16 cellular contexts compared by ENCODE assay signal in genomic region chr2:100822587-100823248, GRCh38. TPM values are rescaled to one million over a fixed set of nuclear protein-coding genes. Genes with fewer than 3 reads are reported as not detected.
DNase-seq lines count a peak whose midpoint lies in the region; ATAC-seq and TF ChIP-seq lines count a peak whose summit lies in the region.
"Had no signal": no experiment of that assay in that cellular context is flagged by ENCODE, and none has a peak within 500 bp of the region (broad histone marks: within the 10 kb centered on the region; RNA-seq: fewer than 3 reads in every experiment).

No MANE protein-coding gene starts in this region.

- H3K9me3 ChIP-seq in A673 (ENCODE audit: low read depth, low read length, poor library complexity, severe bottlenecking) (no peaks in the 10 kb centered on the region), right lobe of liver (no peaks in the 10 kb centered on the region)
- H3K9me3 ChIP-seq: HAP-1 had no signal

- TF ChIP-seq POLR2A in right lobe of liver (IDR thresholded peaks at IDR 0.05), result no peak

- H3K4me3 ChIP-seq in A673 (ENCODE audit: low read depth, low read length, poor library complexity, severe bottlenecking) (no peak overlapping the region), epithelial cell of esophagus (ENCODE audit: low read length) (no peak overlapping the region), right lobe of liver (no peak overlapping the region)
- H3K4me3 ChIP-seq: HAP-1 had no signal

- H3K27ac Mint-ChIP-seq in activated CD4-positive, alpha-beta memory T cell treated with anti-CD3 and anti-CD28 coated beads for 36 hours, result no peak overlapping the region
- H3K27ac Mint-ChIP-seq: activated naive CD8-positive, alpha-beta T cell treated with anti-CD3 and anti-CD28 coated beads for 36 hours; B cell; memory B cell had no signal

- POLR2A ChIA-PET in A673 (lab: Charles Lee; ENCODE audit: low non-redundant PET), result no interaction called here
- POLR2A ChIA-PET in activated CD4-positive, alpha-beta memory T cell treated with anti-CD3 and anti-CD28 coated beads for 36 hours (lab: Charles Lee), result no interaction called here

- peaks cover 7% of the 10 kb centered on the region for H3K4me1 ChIP-seq in A673 (ENCODE audit: insufficient read depth, low read length, poor library complexity, severe bottlenecking)
- H3K4me1 ChIP-seq in right lobe of liver, result peaks cover 0 to 52% (median 9%) of the 10 kb centered on the region in 4 donors

- TF ChIP-seq CTCF in A673 (conservative IDR thresholded peaks at IDR 0.05; ENCODE audit: low read depth, low read length), result no peak
- TF ChIP-seq CTCF in epithelial cell of esophagus (IDR thresholded peaks at IDR 0.05; ENCODE audit: insufficient read depth, low read depth, low read length, missing control alignments), result no peak
- TF ChIP-seq CTCF in right lobe of liver (IDR thresholded peaks at IDR 0.05), result no peak

- DNase-seq in A673 (ENCODE audit: low spot score), result peak; percentile 31
- DNase-seq in M059J (ENCODE audit: low read depth), result peak; percentile 59
- DNase-seq in epithelial cell of esophagus (ENCODE audit: low read depth), result peak; percentile 87
- DNase-seq in right lobe of liver, result peak in 2 of 3 donors; percentile 44 to 69
- no peak for DNase-seq in stimulated activated CD4-positive, alpha-beta T cell treated with anti-CD3 and anti-CD28 coated beads, Interleukin-4, amount 100 ng/mL, for 1 hour
- no peak for DNase-seq in occipital lobe (lab: John Stamatoyannopoulos, UW)
- DNase-seq in activated CD4-positive, alpha-beta memory T cell treated with anti-CD3 and anti-CD28 coated beads for 36 hours, result no peak
- DNase-seq: activated CD4-positive, CD25-positive, alpha-beta regulatory T cell treated with anti-CD3 and anti-CD28 coated beads, Interleukin-2, amount 50 U/mL, for 72 hours; activated naive CD8-positive, alpha-beta T cell treated with anti-CD3 and anti-CD28 coated beads for 36 hours; GF-D8; NCI-H226 had no signal

- H3K27ac ChIP-seq in A673 (ENCODE audit: low read depth, low read length, poor library complexity, severe bottlenecking) (no peak overlapping the region), right lobe of liver (peak overlapping the region; percentile 22 to 87 (median 28))
- H3K27ac ChIP-seq: epithelial cell of prostate had no signal

- CTCF ChIA-PET in A673 (lab: Charles Lee), result no interaction called here
- CTCF ChIA-PET in activated CD4-positive, alpha-beta memory T cell treated with anti-CD3 and anti-CD28 coated beads for 36 hours (lab: Charles Lee), result no interaction called here

- intact Hi-C loops in A673 (cut with micrococcal nuclease; ENCODE audit: unreplicated experiment) (no loop called here), right lobe of liver (cut with DNase I) (loop anchor here in 1 of 2 donors (10.0 kb wide), 1 partner anchor 62 kb away; no protein-coding TSS in a partner anchor)
- intact Hi-C loops in activated CD4-positive, alpha-beta memory T cell treated with anti-CD3 and anti-CD28 coated beads for 36 hours (cut with micrococcal nuclease), result no loop called here

- BruUV-seq in A673 (replicated peaks; lab: Mats Ljungman, UMichigan), result no TSS peak

- H3K27me3 Mint-ChIP-seq in activated CD4-positive, alpha-beta memory T cell treated with anti-CD3 and anti-CD28 coated beads for 36 hours, result peaks cover 35% of the 10 kb centered on the region

- H3K4me3 Mint-ChIP-seq in activated CD4-positive, alpha-beta memory T cell treated with anti-CD3 and anti-CD28 coated beads for 36 hours, result no peak overlapping the region
- H3K4me3 Mint-ChIP-seq: activated naive CD8-positive, alpha-beta T cell treated with anti-CD3 and anti-CD28 coated beads for 36 hours; B cell; memory B cell had no signal

- peak; percentile 6 to 28 (median 24) for ATAC-seq in right lobe of liver
- ATAC-seq in HG02678 (IDR thresholded peaks at IDR 0.05; ENCODE audit: unreplicated experiment), result no peak

- peaks cover 42% of the 10 kb centered on the region for H3K27me3 ChIP-seq in A673 (replicated peaks; ENCODE audit: insufficient read depth, low read depth, low read length, poor library complexity)
- H3K27me3 ChIP-seq in right lobe of liver, result no peaks in the 10 kb centered on the region

- H3K4me1 Mint-ChIP-seq in activated CD4-positive, alpha-beta memory T cell treated with anti-CD3 and anti-CD28 coated beads for 36 hours (ENCODE audit: low read depth), result peaks cover 4% of the 10 kb centered on the region

- peaks cover 1% of the 10 kb centered on the region for H3K9me3 Mint-ChIP-seq in activated CD4-positive, alpha-beta memory T cell treated with anti-CD3 and anti-CD28 coated beads for 36 hours

- H3K36me3 ChIP-seq in A673 (ENCODE audit: insufficient read depth, low read length, poor library complexity, severe bottlenecking) (no peaks in the 10 kb centered on the region), right lobe of liver (no peaks in the 10 kb centered on the region)
- H3K36me3 ChIP-seq: HAP-1 had no signal

- WGBS in right lobe of liver (ENCODE audit: insufficient coverage, low coverage, low lambda C conversion rate, missing lambda C conversion rate), result 28% methylated on average over 9 of the region's 9 CpGs

- H3K36me3 Mint-ChIP-seq in activated CD4-positive, alpha-beta memory T cell treated with anti-CD3 and anti-CD28 coated beads for 36 hours, result no peaks in the 10 kb centered on the region
- H3K36me3 Mint-ChIP-seq: memory B cell had no signal

RNA-seq across cellular contexts. Expression of gene NPAS2, which starts 2.8 kb away (rescaled TPM):
- total RNA-seq in A673 (2021), result 9.4 and 10.8 TPM in 2 replicates
- total RNA-seq in M059J (2014; rRNA removed; shearing (Covaris generic)), result 3.6 and 5.3 TPM in 2 replicates
- total RNA-seq in right lobe of liver, result 10 to 100 TPM in 5 of 6 experiments, 1 to 10 TPM in 1; 8.8 to 33.3 (median 24.5) TPM
- total RNA-seq in occipital lobe, result 7.2 TPM
- total RNA-seq in activated CD4-positive, alpha-beta memory T cell treated with anti-CD3 and anti-CD28 coated beads for 36 hours, result 1 to 10 TPM; 1.4 to 2.3 TPM
- total RNA-seq: B cell had no signal

Comparison
In these comparisons a context has a peak if more than half of its experiments do, and no peak if none do; other contexts are left out.
1. DNase-seq: peak in A673 (single experiment), M059J (single experiment), epithelial cell of esophagus (single experiment) and right lobe of liver (2 of 3); none in stimulated activated CD4-positive, alpha-beta T cell treated with anti-CD3 and anti-CD28 coated beads, Interleukin-4, amount 100 ng/mL, for 1 hour (single experiment), occipital lobe (single experiment) and activated CD4-positive, alpha-beta memory T cell treated with anti-CD3 and anti-CD28 coated beads for 36 hours (single experiment).